In genomic region chr12:88299567-88300101, GRCh38 we compare ENCODE assay signal across 9 cellular contexts.
DNase-seq lines count a peak whose midpoint lies in the region; ATAC-seq, FAIRE-seq and TF ChIP-seq lines count a peak whose summit lies in the region.
"Had no signal": no experiment of that assay in that cellular context is flagged by ENCODE, and none has a peak within 500 bp of the region (broad histone marks: within the 10 kb centered on the region; RNA-seq: fewer than 3 reads in every experiment).

No MANE protein-coding gene starts in this region.

- no peak overlapping the region for H3K9ac ChIP-seq in HepG2 (ENCODE audit: insufficient read depth, low read depth, low read length)

- POLR2A ChIA-PET in HepG2 (lab: Yijun Ruan, JAX), result no interaction called here

- no peaks in the 10 kb centered on the region for H3K27me3 ChIP-seq in HepG2 (ENCODE audit: control insufficient read depth in 1 of 2, insufficient read depth in 2 of 2, low read length in 2 of 2)

- H3K27me3 Mint-ChIP-seq in Calu3 (ENCODE audit: unreplicated experiment) (no peaks in the 10 kb centered on the region), CD14-positive monocyte (ENCODE audit: low read depth in 3 of 3) (no peaks in the 10 kb centered on the region)
- H3K27me3 Mint-ChIP-seq: memory B cell had no signal

- peak; percentile 93 for ATAC-seq in GM19397 (IDR thresholded peaks at IDR 0.05; ENCODE audit: unreplicated experiment)
- ATAC-seq in HG03342 (IDR thresholded peaks at IDR 0.05; ENCODE audit: unreplicated experiment), result peak; percentile 92
- no peak for ATAC-seq in HepG2

- H3K36me3 ChIP-seq in HepG2 (replicated peaks in 1 of 2; ENCODE audit: control insufficient read depth in 1 of 2, insufficient read depth in 2 of 2, low read length in 2 of 2), result no peaks in the 10 kb centered on the region

- BruUV-seq in Calu3 (replicated peaks; lab: Mats Ljungman, UMichigan), result no TSS peak
- no TSS peak for BruUV-seq in HepG2 (replicated peaks; lab: Mats Ljungman, UMichigan)

- CTCF ChIA-PET in Calu3 (lab: Charles Lee) (interaction anchor here (0.5 to 2.0 kb wide), 6 partner anchors 9 to 440 kb away, joined by 3 to 7 read pairs (median 4); no protein-coding TSS in a partner anchor), HepG2 (lab: Yijun Ruan, JAX; ENCODE audit: low intra/inter-chr PET ratio, low total read pairs) (no interaction called here)

- no peaks in the 10 kb centered on the region for H4K20me1 ChIP-seq in HepG2 (ENCODE audit: insufficient read depth, low read length)

- no peaks in the 10 kb centered on the region for H3K9me3 ChIP-seq in HepG2 (ENCODE audit: low read length)

- H3K4me2 ChIP-seq in HepG2 (ENCODE audit: low read depth, low read length), result no peak overlapping the region

- H3K27ac ChIP-seq in VCaP, result peak overlapping the region; percentile 81
- no peak overlapping the region for H3K27ac ChIP-seq in HepG2 (ENCODE audit: extremely low read length, insufficient read depth, low read length)

- H3K4me3 ChIP-seq in HepG2 (replicated peaks in 1 of 3; ENCODE audit: insufficient read depth in 1 of 3, low read depth in 2 of 3, low read length in 3 of 3), result no peak overlapping the region

- TF ChIP-seq CTCF in Calu3 (IDR thresholded peaks at IDR 0.05; ENCODE audit: unreplicated experiment), result no peak
- TF ChIP-seq CTCF in VCaP (conservative IDR thresholded peaks at IDR 0.05), result no peak
- no peak for TF ChIP-seq CTCF in HepG2 (CRISPR knock-in tag; IDR thresholded peaks at IDR 0.05)
- TF ChIP-seq CTCF in CD14-positive monocyte (IDR thresholded peaks at IDR 0.05), result no peak

- TF ChIP-seq EP300 in HepG2 (IDR thresholded peaks at IDR 0.05; ENCODE audit: low read depth in 2 of 2, low read length in 2 of 2) (no peak), HepG2 (CRISPR knock-in tag; IDR thresholded peaks at IDR 0.05; ENCODE audit: borderline replicate concordance) (no peak)

- intact Hi-C loops in Calu3 (cut with micrococcal nuclease; ENCODE audit: unreplicated experiment), result loop anchor here (2.0 kb wide), 2 partner anchors 53 to 279 kb away; no protein-coding TSS in a partner anchor
- intact Hi-C loops in HepG2 (cut with micrococcal nuclease; ENCODE audit: unreplicated experiment), result no loop called here
- intact Hi-C loops in CD14-positive monocyte (cut with micrococcal nuclease), result no loop called here

- DNase-seq in Calu3 (peak; percentile 58), HepG2 (ENCODE audit: low spot score) (no peak), NCI-H446 treated with DMSO at 0.1 percent for 48 hours (lab: John Stamatoyannopoulos, UW) (no peak), NCI-H146 (lab: John Stamatoyannopoulos, UW) (no peak), CD14-positive monocyte (ENCODE audit: low spot score) (no peak)

- peaks cover 20% of the 10 kb centered on the region; the same call in 1 of the 2 replicates for H3K4me1 ChIP-seq in HepG2 (ENCODE audit: insufficient read depth, low read length)

- TF ChIP-seq RAD21 in HepG2 (CRISPR knock-in tag; IDR thresholded peaks at IDR 0.05), result no peak

- peaks cover 8% of the 10 kb centered on the region for H3K9me3 Mint-ChIP-seq in Calu3 (ENCODE audit: low read depth, unreplicated experiment)
- H3K9me3 Mint-ChIP-seq in CD14-positive monocyte, result peaks cover 0 to 10% (median 2%) of the 10 kb centered on the region in 7 donors
- H3K9me3 Mint-ChIP-seq: memory B cell had no signal

- no peaks in the 10 kb centered on the region for H3K79me2 ChIP-seq in HepG2 (ENCODE audit: insufficient read depth, low read length)

- in situ Hi-C loops in HepG2 (cut with HindIII; ENCODE audit: extremely low pct_ligation_motif_present, low pct_unique_long_range_greater_than_20kb), result no loop called here

- peaks cover 12% of the 10 kb centered on the region for H3K36me3 Mint-ChIP-seq in Calu3 (ENCODE audit: insufficient read depth, unreplicated experiment)
- no peaks in the 10 kb centered on the region for H3K36me3 Mint-ChIP-seq in CD14-positive monocyte
- H3K36me3 Mint-ChIP-seq: memory B cell had no signal

- peak overlapping the region; percentile 82 for H3K27ac Mint-ChIP-seq in Calu3 (ENCODE audit: unreplicated experiment)
- H3K27ac Mint-ChIP-seq in CD14-positive monocyte, result no peak overlapping the region
- H3K27ac Mint-ChIP-seq: memory B cell had no signal

- no peak overlapping the region for H2AFZ ChIP-seq in HepG2 (ENCODE audit: low read length)

- TF ChIP-seq POLR2A in HepG2 (IDR thresholded peaks at IDR 0.05; ENCODE audit: insufficient read depth in 1 of 2, low read depth in 2 of 2, low read length in 2 of 2), result no peak

- FAIRE-seq in HepG2 (lab: Jason Lieb, UNC), result no peak

- 7% methylated on average over 4 of the region's 4 CpGs for WGBS in HepG2 (ENCODE audit: low lambda C conversion rate)

- peaks cover 36% of the 10 kb centered on the region for H3K4me1 Mint-ChIP-seq in Calu3 (ENCODE audit: low read depth, unreplicated experiment)
- no peaks in the 10 kb centered on the region for H3K4me1 Mint-ChIP-seq in CD14-positive monocyte
- H3K4me1 Mint-ChIP-seq: memory B cell had no signal

- H3K4me3 Mint-ChIP-seq in Calu3 (ENCODE audit: low read depth, unreplicated experiment) (peak overlapping the region; percentile 50), CD14-positive monocyte (no peak overlapping the region)
- H3K4me3 Mint-ChIP-seq: memory B cell had no signal

TF ChIP-seq in HepG2, 621 proteins besides CTCF, POLR2A, EP300 and RAD21 (continues in another document):
- no peak for TF ChIP-seq RFX3 (CRISPR knock-in tag; IDR thresholded peaks at IDR 0.05)
- TF ChIP-seq, protein P1, sequence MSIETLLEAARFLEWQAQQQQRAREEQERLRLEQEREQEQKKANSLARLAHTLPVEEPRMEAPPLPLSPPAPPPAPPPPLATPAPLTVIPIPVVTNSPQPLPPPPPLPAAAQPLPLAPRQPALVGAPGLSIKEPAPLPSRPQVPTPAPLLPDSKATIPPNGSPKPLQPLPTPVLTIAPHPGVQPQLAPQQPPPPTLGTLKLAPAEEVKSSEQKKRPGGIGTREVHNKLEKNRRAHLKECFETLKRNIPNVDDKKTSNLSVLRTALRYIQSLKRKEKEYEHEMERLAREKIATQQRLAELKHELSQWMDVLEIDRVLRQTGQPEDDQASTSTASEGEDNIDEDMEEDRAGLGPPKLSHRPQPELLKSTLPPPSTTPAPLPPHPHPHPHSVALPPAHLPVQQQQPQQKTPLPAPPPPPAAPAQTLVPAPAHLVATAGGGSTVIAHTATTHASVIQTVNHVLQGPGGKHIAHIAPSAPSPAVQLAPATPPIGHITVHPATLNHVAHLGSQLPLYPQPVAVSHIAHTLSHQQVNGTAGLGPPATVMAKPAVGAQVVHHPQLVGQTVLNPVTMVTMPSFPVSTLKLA (IDR thresholded peaks at IDR 0.05), result peak; percentile 52
- TF ChIP-seq FOSL2 (CRISPR knock-in tag; IDR thresholded peaks at IDR 0.05), result peak; percentile 58
- TF ChIP-seq MAFF (IDR thresholded peaks at IDR 0.05; ENCODE audit: low read depth, low read length), result peak; percentile 41; the same call in 1 of the 2 replicates
- no peak for TF ChIP-seq ZKSCAN8 (CRISPR knock-in tag; IDR thresholded peaks at IDR 0.05; ENCODE audit: borderline replicate concordance)
- 0 out of 4 replicates have a peak, but pooled peaks of 1 of the 2 experiments have one; percentile 1 for TF ChIP-seq MAFK (conservative IDR thresholded peaks at IDR 0.05 in 1 of 2, IDR thresholded peaks at IDR 0.05 in 1 of 2; ENCODE audit: low read length in 2 of 2)
- TF ChIP-seq, protein P2, sequence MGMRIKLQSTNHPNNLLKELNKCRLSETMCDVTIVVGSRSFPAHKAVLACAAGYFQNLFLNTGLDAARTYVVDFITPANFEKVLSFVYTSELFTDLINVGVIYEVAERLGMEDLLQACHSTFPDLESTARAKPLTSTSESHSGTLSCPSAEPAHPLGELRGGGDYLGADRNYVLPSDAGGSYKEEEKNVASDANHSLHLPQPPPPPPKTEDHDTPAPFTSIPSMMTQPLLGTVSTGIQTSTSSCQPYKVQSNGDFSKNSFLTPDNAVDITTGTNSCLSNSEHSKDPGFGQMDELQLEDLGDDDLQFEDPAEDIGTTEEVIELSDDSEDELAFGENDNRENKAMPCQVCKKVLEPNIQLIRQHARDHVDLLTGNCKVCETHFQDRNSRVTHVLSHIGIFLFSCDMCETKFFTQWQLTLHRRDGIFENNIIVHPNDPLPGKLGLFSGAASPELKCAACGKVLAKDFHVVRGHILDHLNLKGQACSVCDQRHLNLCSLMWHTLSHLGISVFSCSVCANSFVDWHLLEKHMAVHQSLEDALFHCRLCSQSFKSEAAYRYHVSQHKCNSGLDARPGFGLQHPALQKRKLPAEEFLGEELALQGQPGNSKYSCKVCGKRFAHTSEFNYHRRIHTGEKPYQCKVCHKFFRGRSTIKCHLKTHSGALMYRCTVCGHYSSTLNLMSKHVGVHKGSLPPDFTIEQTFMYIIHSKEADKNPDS (CRISPR knock-in tag; IDR thresholded peaks at IDR 0.05), result no peak
- no peak for TF ChIP-seq ZNF570 (CRISPR knock-in tag; IDR thresholded peaks at IDR 0.05; ENCODE audit: borderline replicate concordance)
- no peak for TF ChIP-seq ZBTB44 (CRISPR knock-in tag; IDR thresholded peaks at IDR 0.05)
- no peak for TF ChIP-seq HBP1 (CRISPR knock-in tag; IDR thresholded peaks at IDR 0.05; ENCODE audit: low read depth)
- no peak for TF ChIP-seq SSRP1 (CRISPR knock-in tag; IDR thresholded peaks at IDR 0.05)
- TF ChIP-seq SYNCRIP (IDR thresholded peaks at IDR 0.05; ENCODE audit: insufficient read depth, low read depth, low read length), result no peak
- TF ChIP-seq ZNF382 (CRISPR knock-in tag; IDR thresholded peaks at IDR 0.05; ENCODE audit: borderline replicate concordance), result no peak
